11 cellular contexts compared by ENCODE assay signal in the genomic region with DNA sequence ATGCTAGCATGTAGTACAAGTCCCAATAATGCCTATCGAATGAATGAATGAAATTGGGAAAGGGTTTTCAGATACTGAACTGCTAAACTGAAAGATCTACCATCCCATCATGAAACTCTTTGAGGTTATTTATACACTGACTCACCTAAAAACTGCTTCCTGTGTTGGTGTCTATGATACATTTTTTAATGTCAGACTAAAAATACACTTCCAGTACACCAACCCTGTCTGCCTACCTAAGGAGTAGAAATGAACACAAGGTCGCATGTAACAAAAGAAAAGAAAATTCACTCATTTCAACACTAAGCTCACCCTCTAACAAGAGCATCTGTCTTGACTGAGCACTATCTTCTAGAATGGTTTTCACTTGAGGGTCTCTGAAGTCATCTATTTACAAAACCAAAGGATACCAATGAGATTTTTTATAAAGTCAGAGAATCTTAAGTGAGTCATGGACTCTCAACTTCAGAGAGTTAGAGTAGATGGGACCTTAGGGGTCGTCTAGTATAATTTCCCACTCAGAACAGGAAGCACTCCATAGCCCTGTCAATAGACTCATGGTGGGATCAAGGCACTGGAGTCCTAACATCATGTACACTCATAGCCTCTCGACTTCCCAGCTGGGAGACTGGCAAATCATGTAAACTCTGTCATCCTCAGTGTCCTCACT. TPM values are rescaled to one million over a fixed set of nuclear protein-coding genes. Genes with fewer than 3 reads are reported as not detected.
DNase-seq lines count a peak whose midpoint lies in the region; ATAC-seq and TF ChIP-seq lines count a peak whose summit lies in the region.
"Had no signal": no experiment of that assay in that cellular context is flagged by ENCODE, and none has a peak within 500 bp of the region (broad histone marks: within the 10 kb centered on the region; RNA-seq: fewer than 3 reads in every experiment).

No MANE protein-coding gene starts in this region.

- CTCF ChIA-PET in A673 (lab: Charles Lee), result no interaction called here

- POLR2A ChIA-PET in A673 (lab: Charles Lee; ENCODE audit: low non-redundant PET), result no interaction called here

- TF ChIP-seq CTCF in colonic mucosa (IDR thresholded peaks at IDR 0.05) (no peak), A673 (conservative IDR thresholded peaks at IDR 0.05; ENCODE audit: low read depth, low read length) (no peak), heart right ventricle (IDR thresholded peaks at IDR 0.05) (no peak)

- peaks cover 6% of the 10 kb centered on the region for H3K79me2 ChIP-seq in ACC112 (ENCODE audit: control insufficient read depth, insufficient read depth, low read length, unreplicated experiment)

- no TSS peak for BruUV-seq in A673 (replicated peaks; lab: Mats Ljungman, UMichigan)

- no peak overlapping the region for H2AFZ ChIP-seq in ACC112 (ENCODE audit: low read length, unreplicated experiment)

- H3K27me3 ChIP-seq in ACC112 (ENCODE audit: insufficient read depth, low read length), result no peaks in the 10 kb centered on the region
- no peaks in the 10 kb centered on the region for H3K27me3 ChIP-seq in colonic mucosa
- H3K27me3 ChIP-seq in A673 (replicated peaks; ENCODE audit: insufficient read depth, low read depth, low read length, poor library complexity), result no peaks in the 10 kb centered on the region
- no peaks in the 10 kb centered on the region for H3K27me3 ChIP-seq in heart right ventricle
- H3K27me3 ChIP-seq: uterus had no signal

- DNase-seq in colonic mucosa (no peak), A673 (ENCODE audit: low spot score) (no peak), nucleus accumbens (lab: John Stamatoyannopoulos, UW) (no peak), hypothalamus (lab: John Stamatoyannopoulos, UW) (no peak), heart right ventricle (no peak)
- DNase-seq: Karpas-422, RPMI8226, uterus had no signal

- H3K36me3 ChIP-seq in ACC112 (ENCODE audit: insufficient read depth, low read length), result no peaks in the 10 kb centered on the region
- no peaks in the 10 kb centered on the region for H3K36me3 ChIP-seq in colonic mucosa
- no peaks in the 10 kb centered on the region for H3K36me3 ChIP-seq in A673 (ENCODE audit: insufficient read depth, low read length, poor library complexity, severe bottlenecking)
- peaks cover 0 to 15% (median 0%) of the 10 kb centered on the region in 9 donors for H3K36me3 ChIP-seq in heart right ventricle
- H3K36me3 ChIP-seq: uterus had no signal

- 86 to 89% methylated on average over 4 of the region's 4 CpGs for WGBS in heart right ventricle, 2 donors

- peak; percentile 61 for ATAC-seq in GM21360 (IDR thresholded peaks at IDR 0.05; ENCODE audit: unreplicated experiment)
- ATAC-seq in HG03354 (IDR thresholded peaks at IDR 0.05; ENCODE audit: poor library complexity, severe bottlenecking, unreplicated experiment), result peak; percentile 55
- no peak for ATAC-seq in heart right ventricle

- peaks cover 58% of the 10 kb centered on the region for H3K4me1 ChIP-seq in ACC112 (ENCODE audit: control insufficient read depth, insufficient read depth, low read length, unreplicated experiment)
- peaks cover 12% of the 10 kb centered on the region for H3K4me1 ChIP-seq in colonic mucosa
- H3K4me1 ChIP-seq in A673 (ENCODE audit: insufficient read depth, low read length, poor library complexity, severe bottlenecking), result peaks cover 14% of the 10 kb centered on the region
- H3K4me1 ChIP-seq in heart right ventricle, result peaks cover 12 to 53% (median 42%) of the 10 kb centered on the region in 9 donors

- intact Hi-C loops in colonic mucosa (cut with DNase I) (no loop called here), A673 (cut with micrococcal nuclease; ENCODE audit: unreplicated experiment) (loop anchor here (2.0 kb wide), 1 partner anchor 16 kb away; no protein-coding TSS in a partner anchor), heart right ventricle (cut with DNase I) (loop anchor here in 1 of 10 donors (10.0 kb wide), 1 partner anchor 54 kb away; no protein-coding TSS in a partner anchor)

- no peak overlapping the region for H3K9ac ChIP-seq in colonic mucosa (ENCODE audit: low read depth in 2 of 2, low read length in 2 of 2)

- peak overlapping the region; percentile 1; the same call in 1 of the 2 replicates for H3K4me3 ChIP-seq in ACC112 (ENCODE audit: low read depth, low read length)
- H3K4me3 ChIP-seq in colonic mucosa, result no peak overlapping the region
- no peak overlapping the region for H3K4me3 ChIP-seq in A673 (ENCODE audit: low read depth, low read length, poor library complexity, severe bottlenecking)
- no peak overlapping the region for H3K4me3 ChIP-seq in heart right ventricle
- H3K4me3 ChIP-seq: uterus had no signal

- H3K9me3 ChIP-seq in colonic mucosa (no peaks in the 10 kb centered on the region), A673 (ENCODE audit: low read depth, low read length, poor library complexity, severe bottlenecking) (no peaks in the 10 kb centered on the region), heart right ventricle (no peaks in the 10 kb centered on the region)
- H3K9me3 ChIP-seq: uterus had no signal

- peak overlapping the region; percentile 74 for H3K27ac ChIP-seq in ACC112 (ENCODE audit: low read depth, low read length)
- H3K27ac ChIP-seq in colonic mucosa, result peak overlapping the region; percentile 81
- no peak overlapping the region for H3K27ac ChIP-seq in A673 (ENCODE audit: low read depth, low read length, poor library complexity, severe bottlenecking)
- peak overlapping the region in 1 of 10 donors; percentile 19 for H3K27ac ChIP-seq in heart right ventricle
- H3K27ac ChIP-seq: uterus had no signal

RNA-seq across cellular contexts. Expression of a gene that starts 53.4 kb away (rescaled TPM):
- total RNA-seq in colonic mucosa (100 to 1,000 TPM in 1 of 2 donors, 10 to 100 TPM in 1; 88.3 to 116 TPM), A673 (2021) (144 and 149 TPM in 2 replicates), heart right ventricle (100 to 1,000 TPM in 6 of 10 donors, 10 to 100 TPM in 4; 82.3 to 123 (median 109) TPM)
- polyA plus RNA-seq in heart right ventricle, result 10 to 100 TPM; 31.7 to 36.4 TPM

Comparison
In these comparisons a context has a peak if more than half of its experiments do, and no peak if none do; other contexts are left out.
1. ATAC-seq: peak in GM21360 (single experiment) and HG03354 (single experiment); none in heart right ventricle (0 of 8).